23 cellular contexts compared by ENCODE assay signal in genomic region chr10:49549640-49550346, GRCh38. TPM values are rescaled to one million over a fixed set of nuclear protein-coding genes. Genes with fewer than 3 reads are reported as not detected.
A peak's percentile ranks its signal among the peaks of the same experiment; 100 is the strongest.
DNase-seq lines count a peak whose midpoint lies in the region; ATAC-seq and TF ChIP-seq lines count a peak whose summit lies in the region.
"Had no signal": no experiment of that assay in that cellular context is flagged by ENCODE, and none has a peak within 500 bp of the region (broad histone marks: within the 10 kb centered on the region; RNA-seq: fewer than 3 reads in every experiment).

No MANE protein-coding gene starts in this region.

- H3K36me3 ChIP-seq in IMR-90 (ENCODE audit: control insufficient read depth, insufficient read depth, low read length) (no peaks in the 10 kb centered on the region), brain microvascular endothelial cell (replicated peaks) (no peaks in the 10 kb centered on the region), osteoblast (ENCODE audit: insufficient read depth, low read length) (no peaks in the 10 kb centered on the region)
- H3K36me3 ChIP-seq: upper lobe of left lung had no signal

- no CpG with 5 or more reads among the region's 1 CpG for WGBS in IMR-90 (ENCODE audit: extremely low coverage in 2 of 2, insufficient read length in 1 of 2), 2 experiments

- H3K27ac Mint-ChIP-seq in activated CD4-positive, alpha-beta T cell treated with anti-CD3 and anti-CD28 coated beads, Interleukin-2, amount 10 ng/mL, durations not matched to agents 24 days and 14 days: no peak overlapping the region
- H3K27ac Mint-ChIP-seq: activated B cell treated with CpG ODN at 0.5 μM for 24 hours; activated naive CD8-positive, alpha-beta T cell treated with anti-CD3 and anti-CD28 coated beads, Interleukin-2, amount 50 U/mL, for 24 hours; H9; nephron; stimulated activated memory B cell treated with anti-CD40 and anti-IgM and Interleukin-4, amounts not matched to agents 10 μg/mL and 1 μg/mL and 100 μg/mL, for 72 hours had no signal

- dilution Hi-C loops in IMR-90 (cut with HindIII; ENCODE audit: low sequenced_read_pairs, unreplicated experiment): no loop called here

- no peak overlapping the region for H2AFZ ChIP-seq in IMR-90 (replicated peaks; ENCODE audit: low read length, poor library complexity)
- H2AFZ ChIP-seq in osteoblast (ENCODE audit: low read length): no peak overlapping the region

- peak overlapping the region; percentile 58; the same call in 1 of the 2 replicates for H2BK20ac ChIP-seq in IMR-90 (ENCODE audit: low read depth, low read length)

- TF ChIP-seq CTCF in AG04450 (IDR thresholded peaks at IDR 0.05; ENCODE audit: low read depth, low read length) (no peak), IMR-90 (conservative IDR thresholded peaks at IDR 0.05; ENCODE audit: low read depth, low read length) (no peak), brain microvascular endothelial cell (IDR thresholded peaks at IDR 0.05; ENCODE audit: low read depth, low read length, missing control alignments) (no peak), osteoblast (IDR thresholded peaks at IDR 0.05; ENCODE audit: extremely low read depth, low read depth, low read length) (no peak)

- TF ChIP-seq RAD21 in IMR-90 (IDR thresholded peaks at IDR 0.05; ENCODE audit: low read length): no peak

- CTCF ChIA-PET in AG04450 (lab: Charles Lee) (interaction anchor here (1.0 to 2.6 kb wide), 2 partner anchors 11 to 43 kb away, joined by 5 to 13 read pairs; partner anchors contain the start of gene ERCC6), IMR-90 (lab: Yijun Ruan, JAX) (no interaction called here)

- POLR2A ChIA-PET in AG04450 (lab: Yijun Ruan, JAX) (interaction anchor here (1.9 kb wide), 1 partner anchor 11 kb away, joined by 5 read pairs; the partner anchor contains the start of gene ERCC6), IMR-90 (lab: Charles Lee; ENCODE audit: unreplicated experiment) (no interaction called here)

- H3K4me3 Mint-ChIP-seq in activated CD4-positive, alpha-beta T cell treated with anti-CD3 and anti-CD28 coated beads, Interleukin-2, amount 10 ng/mL, durations not matched to agents 24 days and 14 days: no peak overlapping the region
- H3K4me3 Mint-ChIP-seq: activated B cell treated with CpG ODN at 0.5 μM for 24 hours; activated naive CD8-positive, alpha-beta T cell treated with anti-CD3 and anti-CD28 coated beads, Interleukin-2, amount 50 U/mL, for 24 hours; H9; nephron; stimulated activated memory B cell treated with anti-CD40 and anti-IgM and Interleukin-4, amounts not matched to agents 10 μg/mL and 1 μg/mL and 100 μg/mL, for 72 hours had no signal

- H3K9me3 ChIP-seq in AG04450 (ENCODE audit: control insufficient read depth, insufficient read depth, low read length) (no peaks in the 10 kb centered on the region), IMR-90 (ENCODE audit: control insufficient read depth, insufficient read depth, low read length) (no peaks in the 10 kb centered on the region; the same call in 1 of the 2 replicates), osteoblast (ENCODE audit: low read depth, low read length) (no peaks in the 10 kb centered on the region)
- H3K9me3 ChIP-seq: upper lobe of left lung had no signal

- H3K27me3 ChIP-seq in AG04450 (ENCODE audit: control insufficient read depth, insufficient read depth, low read length) (no peaks in the 10 kb centered on the region), IMR-90 (ENCODE audit: control insufficient read depth, insufficient read depth, low read length) (no peaks in the 10 kb centered on the region), brain microvascular endothelial cell (replicated peaks) (no peaks in the 10 kb centered on the region), osteoblast (ENCODE audit: insufficient read depth, low read length) (no peaks in the 10 kb centered on the region)
- H3K27me3 ChIP-seq: upper lobe of left lung had no signal

- peak overlapping the region; percentile 65; the same call in 1 of the 3 replicates for H2BK15ac ChIP-seq in IMR-90 (ENCODE audit: low read depth, low read length)

- no peak for TF ChIP-seq POLR2A in IMR-90 (IDR thresholded peaks at IDR 0.05; ENCODE audit: low read depth, low read length)

- no peak overlapping the region for H3K14ac ChIP-seq in IMR-90 (replicated peaks; ENCODE audit: low read depth, low read length)

- no peaks in the 10 kb centered on the region for H3K79me2 ChIP-seq in osteoblast (ENCODE audit: insufficient read depth, low read length)

- in situ Hi-C loops in IMR-90 (cut with MboI; ENCODE audit: low sequenced_read_pairs) (no loop called here), brain microvascular endothelial cell (cut with HindIII; ENCODE audit: low pct_ligation_motif_present, low sequenced_read_pairs) (no loop called here)

- no TSS peak for BruUV-seq in IMR-90 (replicated peaks; lab: Mats Ljungman, UMichigan)

- no peaks in the 10 kb centered on the region for H3K36me3 Mint-ChIP-seq in activated CD4-positive, alpha-beta T cell treated with anti-CD3 and anti-CD28 coated beads, Interleukin-2, amount 10 ng/mL, durations not matched to agents 24 days and 14 days (ENCODE audit: low read depth)

- no peak overlapping the region for H3K9ac ChIP-seq in IMR-90 (ENCODE audit: low read depth, low read length)

- intact Hi-C loops in IMR-90 (cut with micrococcal nuclease): no loop called here
- intact Hi-C loops in activated CD4-positive, alpha-beta T cell treated with anti-CD3 and anti-CD28 coated beads, Interleukin-2, amount 10 ng/mL, durations not matched to agents 24 days and 14 days (cut with micrococcal nuclease): no loop called here

- H3K4me1 ChIP-seq in IMR-90 (ENCODE audit: control insufficient read depth, insufficient read depth, low read length) (peaks cover 7% of the 10 kb centered on the region; the same call in 1 of the 2 replicates), osteoblast (ENCODE audit: insufficient read depth, low read length) (peaks cover 35% of the 10 kb centered on the region)
- H3K4me1 ChIP-seq: upper lobe of left lung had no signal

- peak overlapping the region; percentile 68 for H2BK5ac ChIP-seq in IMR-90 (ENCODE audit: low read depth, low read length, poor library complexity, severe bottlenecking)

- H3K9me1 ChIP-seq in IMR-90 (ENCODE audit: insufficient read depth, low read length): no peaks in the 10 kb centered on the region

- H3K27me3 Mint-ChIP-seq in activated CD4-positive, alpha-beta T cell treated with anti-CD3 and anti-CD28 coated beads, Interleukin-2, amount 10 ng/mL, durations not matched to agents 24 days and 14 days: peaks cover 21% of the 10 kb centered on the region

- no peaks in the 10 kb centered on the region for H3K4me1 Mint-ChIP-seq in activated CD4-positive, alpha-beta T cell treated with anti-CD3 and anti-CD28 coated beads, Interleukin-2, amount 10 ng/mL, durations not matched to agents 24 days and 14 days
- H3K4me1 Mint-ChIP-seq: activated B cell treated with CpG ODN at 0.5 μM for 24 hours; activated naive CD8-positive, alpha-beta T cell treated with anti-CD3 and anti-CD28 coated beads, Interleukin-2, amount 50 U/mL, for 24 hours; nephron; stimulated activated memory B cell treated with anti-CD40 and anti-IgM and Interleukin-4, amounts not matched to agents 10 μg/mL and 1 μg/mL and 100 μg/mL, for 72 hours had no signal

- no peak overlapping the region for H2AK5ac ChIP-seq in IMR-90 (ENCODE audit: low read depth, low read length)

- H4K20me1 ChIP-seq in IMR-90 (ENCODE audit: insufficient read depth, low read length) (no peaks in the 10 kb centered on the region), osteoblast (ENCODE audit: insufficient read depth, low read length) (no peaks in the 10 kb centered on the region)

- ATAC-seq in IMR-90 (ENCODE audit: low read depth): no peak
- ATAC-seq: activated naive CD8-positive, alpha-beta T cell treated with anti-CD3 and anti-CD28 coated beads, Interleukin-2, amount 50 U/mL, for 24 hours; HepG2; stimulated activated memory B cell treated with anti-CD40 and anti-IgM and Interleukin-4, amounts not matched to agents 10 μg/mL and 1 μg/mL and 100 μg/mL, for 72 hours had no signal

- no peak overlapping the region for H3K4me3 ChIP-seq in AG04450 (ENCODE audit: low read depth, low read length)
- no peak overlapping the region for H3K4me3 ChIP-seq in IMR-90 (ENCODE audit: insufficient read depth, low read depth, low read length)
- H3K4me3 ChIP-seq in brain microvascular endothelial cell (ENCODE audit: low read depth, low read length): no peak overlapping the region
- H3K4me3 ChIP-seq in osteoblast (ENCODE audit: insufficient read depth, low read length): no peak overlapping the region
- H3K4me3 ChIP-seq: upper lobe of left lung had no signal

- H2AK9ac ChIP-seq in IMR-90 (replicated peaks; ENCODE audit: low read depth, low read length, poor library complexity): no peak overlapping the region

- H3K9me3 Mint-ChIP-seq in activated CD4-positive, alpha-beta T cell treated with anti-CD3 and anti-CD28 coated beads, Interleukin-2, amount 10 ng/mL, durations not matched to agents 24 days and 14 days: peaks cover 7% of the 10 kb centered on the region

- peak overlapping the region; percentile 10; the same call in 1 of the 2 replicates for H3K4ac ChIP-seq in IMR-90 (ENCODE audit: low read depth, low read length)

- peak overlapping the region; percentile 47; the same call in 1 of the 2 replicates for H2BK120ac ChIP-seq in IMR-90 (ENCODE audit: low read depth, low read length)

- H3K27ac ChIP-seq in AG04450 (ENCODE audit: low read depth, low read length) (peak overlapping the region; percentile 66), IMR-90 (ENCODE audit: insufficient read depth, low read length) (no peak overlapping the region), brain microvascular endothelial cell (peak overlapping the region; percentile 90), osteoblast (ENCODE audit: low read depth, low read length) (peak overlapping the region; percentile 79)
- H3K27ac ChIP-seq: upper lobe of left lung had no signal

- H3K18ac ChIP-seq in IMR-90 (ENCODE audit: low read depth, low read length): no peak overlapping the region

- DNase-seq in AG04450 (ENCODE audit: low read depth, low spot score): no peak
- no peak for DNase-seq in IMR-90
- no peak for DNase-seq in brain microvascular endothelial cell
- no peak for DNase-seq in osteoblast (ENCODE audit: insufficient read length, low spot score, missing footprints)
- no peak for DNase-seq in HuH-7 (ENCODE audit: low spot score)
- DNase-seq in NCI-H2196 (lab: John Stamatoyannopoulos, UW; ENCODE audit: unreplicated experiment): no peak
- DNase-seq in CD1c-positive myeloid dendritic cell (ENCODE audit: extremely low spot score): no peak
- DNase-seq in activated CD4-positive, alpha-beta T cell treated with anti-CD3 and anti-CD28 coated beads, Interleukin-2, amount 10 ng/mL, durations not matched to agents 24 days and 14 days: no peak
- DNase-seq: activated B cell treated with CpG ODN at 0.5 μM for 24 hours; activated naive CD8-positive, alpha-beta T cell treated with anti-CD3 and anti-CD28 coated beads, Interleukin-2, amount 50 U/mL, for 24 hours; activated T-cell treated with anti-CD3 and anti-CD28 coated beads, Interleukin-2, amount 50 U/mL, for 48 hours; cerebellar nuclear complex; DMS 273 treated with DMSO at 0.1 percent for 48 hours; hippocampal formation; left cardiac atrium; NCI-H1048; RPMI8226; T-helper 1 cell; upper lobe of left lung had no signal

- no peak overlapping the region for H3K4me2 ChIP-seq in IMR-90 (ENCODE audit: low read depth, low read length)
- H3K4me2 ChIP-seq in osteoblast (ENCODE audit: insufficient read depth, low read length): no peak overlapping the region

- H3K23ac ChIP-seq in IMR-90 (ENCODE audit: low read depth, low read length): no peak overlapping the region

- H4K91ac ChIP-seq in IMR-90 (ENCODE audit: insufficient read depth, low read depth, low read length): no peak overlapping the region; the same call in 1 of the 2 replicates

- H3K79me1 ChIP-seq in IMR-90 (ENCODE audit: low read depth in 1 of 2, low read length in 2 of 2): no peaks in the 10 kb centered on the region

- H3K56ac ChIP-seq in IMR-90 (ENCODE audit: extremely low read depth, insufficient read depth, low read length): no peak overlapping the region

- H4K5ac ChIP-seq in IMR-90 (ENCODE audit: low read depth, low read length): peak overlapping the region; percentile 40; the same call in 1 of the 2 replicates

- H4K8ac ChIP-seq in IMR-90 (ENCODE audit: low read depth in 2 of 2, low read length in 2 of 2): no peak overlapping the region

RNA-seq across cellular contexts. Expression of gene ERCC6, which starts 10.9 kb away (rescaled TPM):
- 9.5 and 9.8 TPM in 2 replicates for polyA plus RNA-seq in AG04450 (2011; rRNA removed)
- 28.2 and 44.2 TPM in 2 replicates for polyA minus RNA-seq in AG04450 (2011; rRNA and poly(A)+ RNA removed)
- 14.9 and 18.1 TPM in 2 replicates for total RNA-seq in IMR-90 (2012; rRNA removed)
- polyA plus RNA-seq in IMR-90 (2012; rRNA removed): 7.2 and 7.3 TPM in 2 replicates
- polyA plus RNA-seq in IMR-90 (2012; cell fraction: cytosol; rRNA removed): 2.3 and 4.7 TPM in 2 replicates
- polyA plus RNA-seq in IMR-90 (2012; cell fraction: nucleus; rRNA removed; ENCODE audit: low replicate concordance): 7.2 and 11.8 TPM in 2 replicates
- total RNA-seq in osteoblast: 52.7 and 54.3 TPM in 2 replicates
- 13.8 and 14.5 TPM in 2 replicates for total RNA-seq in activated CD4-positive, alpha-beta T cell treated with anti-CD3 and anti-CD28 coated beads, Interleukin-2, amount 10 ng/mL, durations not matched to agents 24 days and 14 days
